ENCODE assay signal across 8 cellular contexts in genomic region chr18:14449995-14450653, GRCh38.
DNase-seq lines count a peak whose midpoint lies in the region; ATAC-seq and TF ChIP-seq lines count a peak whose summit lies in the region.
"Not testable (repeated sequence)": the region's sequence is repeated elsewhere in the genome, so short reads cannot be mapped to it uniquely, and the experiment has no call there.

No MANE protein-coding gene starts in this region.

- not testable (repeated sequence) for H3K27ac Mint-ChIP-seq in CD4-positive, alpha-beta T cell; activated CD4-positive, alpha-beta memory T cell treated with anti-CD3 and anti-CD28 coated beads for 36 hours; activated naive CD8-positive, alpha-beta T cell treated with anti-CD3 and anti-CD28 coated beads for 36 hours; stimulated activated naive CD8-positive, alpha-beta T cell treated with anti-CD3 and anti-CD28 coated beads, Interleukin-15, amount 100 ng/mL, for 72 hours

- TF ChIP-seq CTCF in CD4-positive, alpha-beta T cell (IDR thresholded peaks at IDR 0.05) = peak; percentile 13
- not testable (repeated sequence) for TF ChIP-seq CTCF in PC-9 (conservative IDR thresholded peaks at IDR 0.05); epithelial cell of proximal tubule (conservative IDR thresholded peaks at IDR 0.05; ENCODE audit: low read depth, low read length)

- H3K4me3 ChIP-seq in PC-9 (peak overlapping the region; percentile 58; the same call in 1 of the 2 replicates), epithelial cell of proximal tubule (ENCODE audit: low read depth, low read length) (peak overlapping the region; percentile 40)

- CTCF ChIA-PET in CD4-positive, alpha-beta T cell (lab: Charles Lee); PC-9 (lab: Charles Lee); activated CD4-positive, alpha-beta memory T cell treated with anti-CD3 and anti-CD28 coated beads for 36 hours (lab: Charles Lee): not testable (repeated sequence)

- H3K9me3 Mint-ChIP-seq in CD4-positive, alpha-beta T cell; activated CD4-positive, alpha-beta memory T cell treated with anti-CD3 and anti-CD28 coated beads for 36 hours; activated naive CD8-positive, alpha-beta T cell treated with anti-CD3 and anti-CD28 coated beads for 36 hours; stimulated activated naive CD8-positive, alpha-beta T cell treated with anti-CD3 and anti-CD28 coated beads, Interleukin-15, amount 100 ng/mL, for 72 hours: not testable (repeated sequence)

- POLR2A ChIA-PET in CD4-positive, alpha-beta T cell (lab: Charles Lee); PC-9 (lab: Charles Lee; ENCODE audit: unreplicated experiment); activated CD4-positive, alpha-beta memory T cell treated with anti-CD3 and anti-CD28 coated beads for 36 hours (lab: Charles Lee): not testable (repeated sequence)

- 0 out of 2 replicates have a peak overlapping the region, but pooled peaks have one; percentile 66 for H3K4me2 ChIP-seq in PC-9

- H3K36me3 Mint-ChIP-seq in CD4-positive, alpha-beta T cell (ENCODE audit: low read depth); activated CD4-positive, alpha-beta memory T cell treated with anti-CD3 and anti-CD28 coated beads for 36 hours; activated naive CD8-positive, alpha-beta T cell treated with anti-CD3 and anti-CD28 coated beads for 36 hours: not testable (repeated sequence)

- not testable (repeated sequence) for H3K4me1 ChIP-seq in PC-9 (replicated peaks; ENCODE audit: insufficient read depth)

- H3K4me3 Mint-ChIP-seq in CD4-positive, alpha-beta T cell; activated CD4-positive, alpha-beta memory T cell treated with anti-CD3 and anti-CD28 coated beads for 36 hours; activated naive CD8-positive, alpha-beta T cell treated with anti-CD3 and anti-CD28 coated beads for 36 hours; stimulated activated naive CD8-positive, alpha-beta T cell treated with anti-CD3 and anti-CD28 coated beads, Interleukin-15, amount 100 ng/mL, for 72 hours: not testable (repeated sequence)

- not testable (repeated sequence) for H3K4me1 Mint-ChIP-seq in CD4-positive, alpha-beta T cell (ENCODE audit: low read depth); activated CD4-positive, alpha-beta memory T cell treated with anti-CD3 and anti-CD28 coated beads for 36 hours (ENCODE audit: low read depth); activated naive CD8-positive, alpha-beta T cell treated with anti-CD3 and anti-CD28 coated beads for 36 hours; stimulated activated naive CD8-positive, alpha-beta T cell treated with anti-CD3 and anti-CD28 coated beads, Interleukin-15, amount 100 ng/mL, for 72 hours

- H3K9me3 ChIP-seq in CD4-positive, alpha-beta T cell (ENCODE audit: control insufficient read depth, low read length); PC-9 (ENCODE audit: insufficient read depth, low read depth): not testable (repeated sequence)

- DNase-seq in CD4-positive, alpha-beta T cell = peak in 6 of 10 experiments; percentile 14 to 54 (median 32)
- DNase-seq in PC-9 (peak in 1 of 2 experiments; percentile 25), left lobe of liver (ENCODE audit: low spot score) (peak; percentile 63), retina (peak; percentile 73)
- peak; percentile 48 for DNase-seq in activated CD4-positive, alpha-beta memory T cell treated with anti-CD3 and anti-CD28 coated beads for 36 hours
- peak; percentile 36 for DNase-seq in activated naive CD8-positive, alpha-beta T cell treated with anti-CD3 and anti-CD28 coated beads for 36 hours
- not testable (repeated sequence) for DNase-seq in epithelial cell of proximal tubule (ENCODE audit: low read depth)
- DNase-seq in stimulated activated naive CD8-positive, alpha-beta T cell treated with anti-CD3 and anti-CD28 coated beads, Interleukin-15, amount 100 ng/mL, for 72 hours = peak; percentile 24 to 26

- not testable (repeated sequence) for BruUV-seq in PC-9 (replicated peaks; lab: Mats Ljungman, UMichigan)

- ATAC-seq in CD4-positive, alpha-beta T cell (ENCODE audit: poor library complexity) = not testable (repeated sequence)
- peak; percentile 95 for ATAC-seq in left lobe of liver
- peak; percentile 80 for ATAC-seq in stimulated activated naive CD8-positive, alpha-beta T cell treated with anti-CD3 and anti-CD28 coated beads, Interleukin-15, amount 100 ng/mL, for 72 hours

- not testable (repeated sequence) for H3K27ac ChIP-seq in CD4-positive, alpha-beta T cell (ENCODE audit: low read depth, low read length); PC-9

- H3F3A ChIP-seq in PC-9 (ENCODE audit: insufficient read depth, low read depth) = not testable (repeated sequence)

- H2AFZ ChIP-seq in PC-9 = not testable (repeated sequence)

- not testable (repeated sequence) for H3K79me2 ChIP-seq in PC-9 (ENCODE audit: low read depth)

- not testable (repeated sequence) for H3K27me3 Mint-ChIP-seq in CD4-positive, alpha-beta T cell; activated CD4-positive, alpha-beta memory T cell treated with anti-CD3 and anti-CD28 coated beads for 36 hours; activated naive CD8-positive, alpha-beta T cell treated with anti-CD3 and anti-CD28 coated beads for 36 hours; stimulated activated naive CD8-positive, alpha-beta T cell treated with anti-CD3 and anti-CD28 coated beads, Interleukin-15, amount 100 ng/mL, for 72 hours

- not testable (repeated sequence) for H3K9me2 ChIP-seq in PC-9 (ENCODE audit: insufficient read depth)

- intact Hi-C loops in CD4-positive, alpha-beta T cell (cut with DNase I, micrococcal nuclease); PC-9 (cut with micrococcal nuclease; ENCODE audit: unreplicated experiment); activated CD4-positive, alpha-beta memory T cell treated with anti-CD3 and anti-CD28 coated beads for 36 hours (cut with micrococcal nuclease): not testable (repeated sequence)

- H3K36me3 ChIP-seq in PC-9 (ENCODE audit: low read depth) = not testable (repeated sequence)

- not testable (repeated sequence) for H3K27me3 ChIP-seq in CD4-positive, alpha-beta T cell (ENCODE audit: control insufficient read depth, insufficient read depth, low read length); PC-9 (ENCODE audit: insufficient read depth, low read depth)

- not testable (repeated sequence) for H4K20me1 ChIP-seq in PC-9 (ENCODE audit: insufficient read depth)
